Comparison of ENCODE assay signal across 21 cellular contexts in the genomic region with DNA sequence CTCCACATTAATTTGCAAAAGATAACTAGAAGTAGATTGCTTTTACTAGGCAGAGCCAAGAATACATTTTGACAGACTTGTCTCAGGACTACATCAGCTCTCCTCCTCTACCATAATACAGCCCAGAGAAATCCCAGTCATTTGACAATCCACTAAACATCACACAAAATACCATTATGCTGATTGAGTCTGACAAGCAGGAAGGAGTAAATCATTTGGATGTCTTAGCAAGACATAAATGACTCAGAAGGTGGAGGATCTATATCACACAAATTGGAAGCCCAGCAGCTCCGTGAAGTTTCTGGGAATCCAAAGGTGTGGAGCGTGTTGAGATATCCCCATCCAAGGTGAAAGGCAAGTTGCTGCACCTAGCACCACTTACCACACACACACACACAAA.
DNase-seq lines count a peak whose midpoint lies in the region; ATAC-seq and TF ChIP-seq lines count a peak whose summit lies in the region.
"Had no signal": no experiment of that assay in that cellular context is flagged by ENCODE, and none has a peak within 500 bp of the region (broad histone marks: within the 10 kb centered on the region; RNA-seq: fewer than 3 reads in every experiment).

No MANE protein-coding gene starts in this region.

- H3K56ac ChIP-seq in IMR-90 (ENCODE audit: extremely low read depth, insufficient read depth, low read length), result no peak overlapping the region

- H4K20me1 ChIP-seq in IMR-90 (ENCODE audit: insufficient read depth, low read length), result no peaks in the 10 kb centered on the region

- H2BK5ac ChIP-seq in IMR-90 (ENCODE audit: low read depth, low read length, poor library complexity, severe bottlenecking) (peak overlapping the region; percentile 57), mesenchymal stem cell (ENCODE audit: low read depth, low read length, poor library complexity, severe bottlenecking) (no peak overlapping the region)

- H3K18ac ChIP-seq in IMR-90 (ENCODE audit: low read depth, low read length) (no peak overlapping the region), mesenchymal stem cell (ENCODE audit: low read depth in 1 of 2, low read length in 2 of 2) (no peak overlapping the region)

- no peak overlapping the region for H2BK12ac ChIP-seq in mesenchymal stem cell (ENCODE audit: low read length in 2 of 2)

- POLR2A ChIA-PET in A673 (lab: Charles Lee; ENCODE audit: low non-redundant PET) (no interaction called here), IMR-90 (lab: Charles Lee; ENCODE audit: unreplicated experiment) (no interaction called here)

- peak; percentile 46 for DNase-seq in A673 (ENCODE audit: low spot score)
- DNase-seq in IMR-90, result no peak
- peak; percentile 2 for DNase-seq in amniotic epithelial cell (ENCODE audit: low read depth)
- peak; percentile 7 for DNase-seq in mesenchymal stem cell
- no peak for DNase-seq in islet precursor cell
- no peak for DNase-seq in HK-2 (ENCODE audit: unreplicated experiment)
- DNase-seq in NCI-H2081 (lab: John Stamatoyannopoulos, UW), result no peak
- no peak for DNase-seq in hypothalamus (lab: John Stamatoyannopoulos, UW)
- DNase-seq: 8988T; Calu3; CD8-positive, alpha-beta T cell; KG1; NCI-H1092; NCI-H146; NCI-H2029 treated with DMSO at 0.1 percent for 48 hours; NCI-H510A treated with DMSO at 0.1 percent for 48 hours; NCI-H82; OCI-M1; SIG-M5; T-helper 1 cell had no signal

- no peak overlapping the region for H3K23ac ChIP-seq in IMR-90 (ENCODE audit: low read depth, low read length)
- no peak overlapping the region for H3K23ac ChIP-seq in mesenchymal stem cell (ENCODE audit: low read length in 2 of 2)

- H2AFZ ChIP-seq in IMR-90 (replicated peaks; ENCODE audit: low read length, poor library complexity) (no peak overlapping the region), mesenchymal stem cell (ENCODE audit: low read depth, low read length) (no peak overlapping the region)

- no peak for ATAC-seq in IMR-90 (ENCODE audit: low read depth)
- ATAC-seq: CD8-positive, alpha-beta T cell; SK-N-SH treated with all-trans-retinoic acid at 6 μM for 48 hours had no signal

- H3K4ac ChIP-seq in IMR-90 (ENCODE audit: low read depth, low read length) (no peak overlapping the region), mesenchymal stem cell (ENCODE audit: low read depth in 1 of 2, low read length in 2 of 2) (no peak overlapping the region)

- no peak overlapping the region for H3K14ac ChIP-seq in IMR-90 (replicated peaks; ENCODE audit: low read depth, low read length)
- H3K14ac ChIP-seq in mesenchymal stem cell (ENCODE audit: low read length in 2 of 2), result no peak overlapping the region

- BruUV-seq in A673 (replicated peaks; lab: Mats Ljungman, UMichigan) (no TSS peak), IMR-90 (replicated peaks; lab: Mats Ljungman, UMichigan) (no TSS peak)

- TF ChIP-seq POLR2A in IMR-90 (IDR thresholded peaks at IDR 0.05; ENCODE audit: low read depth, low read length), result no peak

- in situ Hi-C loops in IMR-90 (cut with MboI; ENCODE audit: low sequenced_read_pairs), result no loop called here

- H3K27ac ChIP-seq in A673 (ENCODE audit: low read depth, low read length, poor library complexity, severe bottlenecking) (no peak overlapping the region), IMR-90 (ENCODE audit: insufficient read depth, low read length) (no peak overlapping the region), mesenchymal stem cell (ENCODE audit: low read length, poor library complexity, severe bottlenecking) (no peak overlapping the region)

- TF ChIP-seq RAD21 in IMR-90 (IDR thresholded peaks at IDR 0.05; ENCODE audit: low read length), result no peak

- no peak overlapping the region for H2AK9ac ChIP-seq in IMR-90 (replicated peaks; ENCODE audit: low read depth, low read length, poor library complexity)

- H2BK15ac ChIP-seq in IMR-90 (ENCODE audit: low read depth, low read length) (no peak overlapping the region), mesenchymal stem cell (ENCODE audit: low read depth, poor library complexity, severe bottlenecking) (no peak overlapping the region)

- H3K79me1 ChIP-seq in IMR-90 (ENCODE audit: low read depth in 1 of 2, low read length in 2 of 2) (no peaks in the 10 kb centered on the region), mesenchymal stem cell (replicated peaks; ENCODE audit: low read length, poor library complexity, severe bottlenecking) (no peaks in the 10 kb centered on the region)

- H2BK120ac ChIP-seq in IMR-90 (ENCODE audit: low read depth, low read length), result no peak overlapping the region
- no peak overlapping the region for H2BK120ac ChIP-seq in mesenchymal stem cell (ENCODE audit: low read depth, low read length)

- no peak overlapping the region for H2BK20ac ChIP-seq in IMR-90 (ENCODE audit: low read depth, low read length)

- H3K4me1 ChIP-seq in A673 (ENCODE audit: insufficient read depth, low read length, poor library complexity, severe bottlenecking) (peaks cover 4% of the 10 kb centered on the region), IMR-90 (ENCODE audit: control insufficient read depth, insufficient read depth, low read length) (no peaks in the 10 kb centered on the region), mesenchymal stem cell (ENCODE audit: control insufficient read depth, insufficient read depth, low read depth, low read length) (no peaks in the 10 kb centered on the region)

- no peaks in the 10 kb centered on the region for H3K9me1 ChIP-seq in IMR-90 (ENCODE audit: insufficient read depth, low read length)

- no CpG with 5 or more reads among the region's 2 CpGs for WGBS in IMR-90 (ENCODE audit: extremely low coverage in 2 of 2, insufficient read length in 1 of 2), 2 experiments
- 48% methylated on average over 2 of the region's 2 CpGs for WGBS in mesenchymal stem cell

- CTCF ChIA-PET in A673 (lab: Charles Lee) (no interaction called here), IMR-90 (lab: Yijun Ruan, JAX) (no interaction called here)

- no peak overlapping the region for H4K5ac ChIP-seq in IMR-90 (ENCODE audit: low read depth, low read length)

- intact Hi-C loops in A673 (cut with micrococcal nuclease; ENCODE audit: unreplicated experiment), result no loop called here
- intact Hi-C loops in IMR-90 (cut with micrococcal nuclease), result no loop called here

- H3K9me3 ChIP-seq in A673 (ENCODE audit: low read depth, low read length, poor library complexity, severe bottlenecking) (no peaks in the 10 kb centered on the region), IMR-90 (ENCODE audit: control insufficient read depth, insufficient read depth, low read length) (no peaks in the 10 kb centered on the region), mesenchymal stem cell (ENCODE audit: control insufficient read depth, low read length) (no peaks in the 10 kb centered on the region)

- no peak for TF ChIP-seq CTCF in A673 (conservative IDR thresholded peaks at IDR 0.05; ENCODE audit: low read depth, low read length)
- no peak for TF ChIP-seq CTCF in IMR-90 (conservative IDR thresholded peaks at IDR 0.05; ENCODE audit: low read depth, low read length)

- dilution Hi-C loops in IMR-90 (cut with HindIII; ENCODE audit: low sequenced_read_pairs, unreplicated experiment), result no loop called here

- no peak overlapping the region for H4K91ac ChIP-seq in IMR-90 (ENCODE audit: insufficient read depth, low read depth, low read length)
- no peak overlapping the region for H4K91ac ChIP-seq in mesenchymal stem cell (ENCODE audit: low read length)

- H3K4me2 ChIP-seq in IMR-90 (ENCODE audit: low read depth, low read length), result no peak overlapping the region
- H3K4me2 ChIP-seq in mesenchymal stem cell (ENCODE audit: low read length, poor library complexity, severe bottlenecking), result no peak overlapping the region

- H3K9ac ChIP-seq in IMR-90 (ENCODE audit: low read depth, low read length) (no peak overlapping the region), mesenchymal stem cell (ENCODE audit: low read length) (no peak overlapping the region)

- H3K36me3 ChIP-seq in A673 (ENCODE audit: insufficient read depth, low read length, poor library complexity, severe bottlenecking), result no peaks in the 10 kb centered on the region
- no peaks in the 10 kb centered on the region for H3K36me3 ChIP-seq in IMR-90 (ENCODE audit: control insufficient read depth, insufficient read depth, low read length)
- no peaks in the 10 kb centered on the region for H3K36me3 ChIP-seq in mesenchymal stem cell (ENCODE audit: control insufficient read depth in 1 of 2, insufficient read depth in 2 of 2, low read depth in 1 of 2, low read length in 2 of 2)

- no peak overlapping the region for H4K8ac ChIP-seq in IMR-90 (ENCODE audit: low read depth in 2 of 2, low read length in 2 of 2)
- H4K8ac ChIP-seq in mesenchymal stem cell (ENCODE audit: low read length), result no peak overlapping the region

- H2AK5ac ChIP-seq in IMR-90 (ENCODE audit: low read depth, low read length) (no peak overlapping the region), mesenchymal stem cell (ENCODE audit: low read length, severe bottlenecking) (no peak overlapping the region)

- H3K27me3 ChIP-seq in A673 (replicated peaks; ENCODE audit: insufficient read depth, low read depth, low read length, poor library complexity) (peaks cover 16% of the 10 kb centered on the region), IMR-90 (ENCODE audit: control insufficient read depth, insufficient read depth, low read length) (peaks cover 21% of the 10 kb centered on the region), mesenchymal stem cell (ENCODE audit: control insufficient read depth in 1 of 2, insufficient read depth in 1 of 2, low read length in 2 of 2) (peaks cover 28 to 72% of the 10 kb centered on the region in 2 experiments)

- H3K4me3 ChIP-seq in A673 (ENCODE audit: low read depth, low read length, poor library complexity, severe bottlenecking) (no peak overlapping the region), IMR-90 (ENCODE audit: insufficient read depth, low read depth, low read length) (no peak overlapping the region), mesenchymal stem cell (ENCODE audit: insufficient read depth in 1 of 2, low read depth in 1 of 2, low read length in 2 of 2) (no peak overlapping the region)

TF ChIP-seq in IMR-90, 13 proteins besides CTCF, POLR2A, EP300 and RAD21 (continues in another document):
- TF ChIP-seq MXI1 (IDR thresholded peaks at IDR 0.05; ENCODE audit: borderline replicate concordance, low read depth, low read length) (no peak), MAFK (IDR thresholded peaks at IDR 0.05; ENCODE audit: low read depth, low read length) (no peak), ELK1 (IDR thresholded peaks at IDR 0.05; ENCODE audit: borderline replicate concordance, low read depth, low read length) (no peak), BHLHE40 (IDR thresholded peaks at IDR 0.05; ENCODE audit: low read depth, low read length) (no peak), SMC3 (IDR thresholded peaks at IDR 0.05; ENCODE audit: low read depth, low read length) (no peak), CHD1 (IDR thresholded peaks at IDR 0.05; ENCODE audit: low read depth, low read length) (no peak)

Comparison
In these comparisons a context has a peak if more than half of its experiments do, and no peak if none do; other contexts are left out.
1. DNase-seq: peak in A673 (single experiment), amniotic epithelial cell (single experiment) and mesenchymal stem cell (single experiment); none in IMR-90 (single experiment), islet precursor cell (single experiment), HK-2 (single experiment), NCI-H2081 (0 of 2) and hypothalamus (0 of 51).